ENCODE assay signal across 11 cellular contexts in genomic region chr22:31295831-31296230, GRCh38. TPM values are rescaled to one million over a fixed set of nuclear protein-coding genes. Genes with fewer than 3 reads are reported as not detected.
DNase-seq lines count a peak whose midpoint lies in the region; ATAC-seq and TF ChIP-seq lines count a peak whose summit lies in the region.
"Had no signal": no experiment of that assay in that cellular context is flagged by ENCODE, and none has a peak within 500 bp of the region (broad histone marks: within the 10 kb centered on the region; RNA-seq: fewer than 3 reads in every experiment).

No MANE protein-coding gene starts in this region.

- H3K27ac Mint-ChIP-seq in CD14-positive monocyte, result peak overlapping the region; percentile 53 to 87 (median 76)
- peak overlapping the region; percentile 79 for H3K27ac Mint-ChIP-seq in dendritic cell treated with granulocyte-macrophage colony-stimulating factor and Interleukin-4, amounts not matched to agents 40 ng/mL and 50 ng/mL, for 4 days

- H3K4me1 ChIP-seq in rectal smooth muscle tissue (ENCODE audit: control insufficient read depth, insufficient read depth, low read length) (peaks cover 22% of the 10 kb centered on the region), SJCRH30 (no peaks in the 10 kb centered on the region)

- H3K9ac ChIP-seq in rectal smooth muscle tissue (ENCODE audit: low read length), result no peak overlapping the region

- peaks cover 45% of the 10 kb centered on the region for H3K4me1 Mint-ChIP-seq in CD14-positive monocyte
- H3K4me1 Mint-ChIP-seq in dendritic cell treated with granulocyte-macrophage colony-stimulating factor and Interleukin-4, amounts not matched to agents 40 ng/mL and 50 ng/mL, for 4 days (ENCODE audit: low read depth), result peaks cover 51% of the 10 kb centered on the region

- H3K9me3 ChIP-seq in SJCRH30 (replicated peaks), result no peaks in the 10 kb centered on the region

- no peak for DNase-seq in CD14-positive monocyte (ENCODE audit: low spot score)
- peak; percentile 9 for DNase-seq in LoVo (ENCODE audit: low spot score)
- no peak for DNase-seq in SJCRH30
- DNase-seq in COLO829 (ENCODE audit: low spot score), result no peak
- DNase-seq in SW480 (ENCODE audit: low spot score), result no peak
- DNase-seq: activated naive CD4-positive, alpha-beta T cell; NCI-H2081; stimulated activated CD4-positive, alpha-beta T cell treated with anti-CD3 and anti-CD28 coated beads, Interleukin-12 subunit alpha, Interleukin-12 subunit beta, amount 100 ng/mL, for 4 hours had no signal

- no peak for TF ChIP-seq CTCF in CD14-positive monocyte (IDR thresholded peaks at IDR 0.05)

- H3K27me3 ChIP-seq in rectal smooth muscle tissue (ENCODE audit: control insufficient read depth, insufficient read depth, low read length) (no peaks in the 10 kb centered on the region), SJCRH30 (no peaks in the 10 kb centered on the region)

- peaks cover 0 to 1% (median 0%) of the 10 kb centered on the region in 7 donors for H3K9me3 Mint-ChIP-seq in CD14-positive monocyte
- H3K9me3 Mint-ChIP-seq in dendritic cell treated with granulocyte-macrophage colony-stimulating factor and Interleukin-4, amounts not matched to agents 40 ng/mL and 50 ng/mL, for 4 days, result no peaks in the 10 kb centered on the region

- intact Hi-C loops in CD14-positive monocyte (cut with micrococcal nuclease), result no loop called here
- intact Hi-C loops in dendritic cell treated with granulocyte-macrophage colony-stimulating factor and Interleukin-4, amounts not matched to agents 40 ng/mL and 50 ng/mL, for 4 days (cut with micrococcal nuclease), result loop anchor here (10.0 kb wide), 1 partner anchor 189 kb away; the partner anchor contains the start of gene EIF4ENIF1

- no peaks in the 10 kb centered on the region for H3K36me3 Mint-ChIP-seq in CD14-positive monocyte
- H3K36me3 Mint-ChIP-seq in dendritic cell treated with granulocyte-macrophage colony-stimulating factor and Interleukin-4, amounts not matched to agents 40 ng/mL and 50 ng/mL, for 4 days (ENCODE audit: low read depth), result peaks cover 17% of the 10 kb centered on the region

- no peak for ATAC-seq in HG02588 (IDR thresholded peaks at IDR 0.05; ENCODE audit: unreplicated experiment)

- peak overlapping the region in 1 of 2 donors; percentile 11 for H3K4me3 Mint-ChIP-seq in CD14-positive monocyte
- H3K4me3 Mint-ChIP-seq in dendritic cell treated with granulocyte-macrophage colony-stimulating factor and Interleukin-4, amounts not matched to agents 40 ng/mL and 50 ng/mL, for 4 days, result peak overlapping the region; percentile 6

- H3K4me3 ChIP-seq in rectal smooth muscle tissue (ENCODE audit: low read length), result no peak overlapping the region
- no peak overlapping the region for H3K4me3 ChIP-seq in SJCRH30

- peak overlapping the region; percentile 64 for H3K27ac ChIP-seq in rectal smooth muscle tissue (ENCODE audit: low read depth, low read length)
- H3K27ac ChIP-seq in SJCRH30, result no peak overlapping the region

- H3K36me3 ChIP-seq in rectal smooth muscle tissue (ENCODE audit: control insufficient read depth, insufficient read depth, low read length) (no peaks in the 10 kb centered on the region), SJCRH30 (no peaks in the 10 kb centered on the region)

- peaks cover 0 to 9% (median 0%) of the 10 kb centered on the region in 3 donors for H3K27me3 Mint-ChIP-seq in CD14-positive monocyte (ENCODE audit: low read depth in 3 of 3)
- no peaks in the 10 kb centered on the region for H3K27me3 Mint-ChIP-seq in dendritic cell treated with granulocyte-macrophage colony-stimulating factor and Interleukin-4, amounts not matched to agents 40 ng/mL and 50 ng/mL, for 4 days

RNA-seq across cellular contexts. Expression of gene PIK3IP1, which starts 3.5 kb away (rescaled TPM):
- polyA plus RNA-seq in CD14-positive monocyte, result 10 to 100 TPM; 21.8 to 21.9 TPM
- 0.47 and 0.51 TPM in 2 replicates for total RNA-seq in SJCRH30 (2014; rRNA removed; shearing (Covaris generic))

RNA-seq across cellular contexts. Expression of gene PATZ1, which starts 50.3 kb away (rescaled TPM):
- 1 to 10 TPM; 1.8 to 2.0 TPM for polyA plus RNA-seq in CD14-positive monocyte
- 22.6 and 24.1 TPM in 2 replicates for total RNA-seq in SJCRH30 (2014; rRNA removed; shearing (Covaris generic))
